In the genomic region with DNA sequence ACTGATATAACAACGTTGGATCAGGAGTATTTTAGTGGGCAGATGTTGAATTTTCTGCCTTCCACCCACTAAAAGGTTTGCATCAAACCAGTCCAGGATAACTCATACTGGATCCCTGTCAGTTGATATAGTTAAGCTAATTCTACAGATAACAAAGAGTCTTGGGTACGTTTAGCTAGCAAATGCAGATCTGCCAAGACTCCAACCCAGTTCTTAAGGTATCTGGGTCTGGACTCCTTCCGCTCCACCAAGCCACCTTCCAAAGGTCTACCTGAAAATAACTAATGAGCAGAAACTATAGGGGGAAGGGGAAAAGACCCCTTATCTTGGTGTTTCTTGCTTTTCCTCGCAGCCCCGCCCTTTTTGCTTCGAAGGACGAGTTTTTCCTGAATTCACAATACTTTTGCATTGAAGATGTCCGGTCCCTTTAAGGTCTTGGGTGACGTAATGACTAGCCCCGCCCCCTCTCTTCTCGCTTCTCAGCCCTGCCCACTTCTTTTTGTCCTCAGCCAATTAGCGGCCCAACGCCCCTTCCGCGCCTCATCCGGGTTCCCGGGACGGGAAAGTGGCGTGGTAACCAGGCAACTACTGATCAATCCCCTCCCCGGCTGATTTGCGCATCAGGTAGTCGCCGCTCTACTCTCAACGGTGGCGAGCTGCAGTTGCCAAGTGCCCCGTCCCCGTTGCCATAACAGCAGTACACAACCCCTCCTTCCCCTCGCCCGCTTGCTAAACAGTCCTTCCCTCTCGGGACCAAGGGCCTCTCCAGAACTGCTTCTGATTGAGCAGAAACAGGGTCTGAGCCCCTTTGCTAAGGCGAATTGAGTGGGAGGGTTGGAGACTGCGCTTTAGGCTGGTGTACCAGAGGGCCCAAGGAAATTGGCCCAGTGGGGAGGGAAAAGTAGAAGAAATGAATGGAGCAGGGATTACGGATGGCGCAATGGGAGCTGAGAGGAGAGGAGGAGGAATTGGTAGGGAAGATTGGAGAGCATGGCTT, we compare ENCODE assay signal across 8 cellular contexts. TPM values are rescaled to one million over a fixed set of nuclear protein-coding genes. Genes with fewer than 3 reads are reported as not detected.
DNase-seq lines count a peak whose midpoint lies in the region; ATAC-seq lines count a peak whose summit lies in the region.

A gene with protein sequence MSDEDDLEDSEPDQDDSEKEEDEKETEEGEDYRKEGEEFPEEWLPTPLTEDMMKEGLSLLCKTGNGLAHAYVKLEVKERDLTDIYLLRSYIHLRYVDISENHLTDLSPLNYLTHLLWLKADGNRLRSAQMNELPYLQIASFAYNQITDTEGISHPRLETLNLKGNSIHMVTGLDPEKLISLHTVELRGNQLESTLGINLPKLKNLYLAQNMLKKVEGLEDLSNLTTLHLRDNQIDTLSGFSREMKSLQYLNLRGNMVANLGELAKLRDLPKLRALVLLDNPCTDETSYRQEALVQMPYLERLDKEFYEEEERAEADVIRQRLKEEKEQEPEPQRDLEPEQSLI (plus strand): TSS at position 543 of the 997 bp plus-strand sequence. CDS start 812 bp downstream, outside the sequence.

- H3K36me3 Mint-ChIP-seq in memory B cell = peaks cover 1% of the 10 kb centered on the region

- DNase-seq in COLO668 (lab: John Stamatoyannopoulos, UW; ENCODE audit: unreplicated experiment) (peak; percentile 94), HT-29 (ENCODE audit: low spot score) (peak; percentile 97), memory B cell (ENCODE audit: low spot score in 2 of 2) (peak; percentile 89 to 96)
- DNase-seq in NK-92 treated with Interleukin-12 subunit alpha and Interleukin-12 subunit beta, amount 100 ng/mL, for 24 hours (lab: John Stamatoyannopoulos, UW) = peak; percentile 80
- peak; percentile 94 to 95 for DNase-seq in activated CD8-positive, alpha-beta memory T cell treated with anti-CD3 and anti-CD28 coated beads for 4 hours (ENCODE audit: low read depth in 2 of 2)
- peak; percentile 97 for DNase-seq in stimulated activated CD8-positive, alpha-beta memory T cell treated with anti-CD3 and anti-CD28 coated beads, Interleukin-12 subunit alpha, Interleukin-12 subunit beta, amount 100 ng/mL, for 1 hour (ENCODE audit: low read depth)

- H3K9ac ChIP-seq in endocrine pancreas (ENCODE audit: control insufficient read depth, insufficient read depth, low read length) = peak within 1 kb of the TSS; percentile 79

- no peaks in the 10 kb centered on the region for H3K27me3 Mint-ChIP-seq in memory B cell

- peaks cover 6% of the 10 kb centered on the region for H3K4me1 Mint-ChIP-seq in memory B cell

- H3K4me3 ChIP-seq in endocrine pancreas (ENCODE audit: control insufficient read depth, insufficient read depth, low read length) = peak within 1 kb of the TSS; percentile 51

- ATAC-seq in GM19468 (IDR thresholded peaks at IDR 0.05; ENCODE audit: extremely low read depth, unreplicated experiment) = peak; percentile 54
- ATAC-seq in memory B cell (ENCODE audit: low read depth) = peak; percentile 95

- no peaks in the 10 kb centered on the region for H3K4me1 ChIP-seq in endocrine pancreas (ENCODE audit: control insufficient read depth, insufficient read depth, low read length)

- no peaks in the 10 kb centered on the region for H3K9me3 ChIP-seq in endocrine pancreas (ENCODE audit: control insufficient read depth, low read length)

- no peak within 1 kb of the TSS for H3K27ac Mint-ChIP-seq in memory B cell

- H3K27me3 ChIP-seq in endocrine pancreas (ENCODE audit: control insufficient read depth, insufficient read depth, low read length) = no peaks in the 10 kb centered on the region

- no peak within 1 kb of the TSS for H3K4me3 Mint-ChIP-seq in memory B cell

- no peaks in the 10 kb centered on the region for H3K36me3 ChIP-seq in endocrine pancreas (ENCODE audit: control insufficient read depth, insufficient read depth, low read length)

- no peaks in the 10 kb centered on the region for H3K9me3 Mint-ChIP-seq in memory B cell

RNA-seq across cellular contexts. Expression of the gene that starts here (rescaled TPM):
- 0.61 and 4.6 TPM in 2 replicates for total RNA-seq in HT-29 (2014; rRNA removed; shearing (Covaris generic))

Comparison
In these comparisons a context has a peak if more than half of its experiments do, and no peak if none do; other contexts are left out.
1. Peak in every context shown above with its lines: DNase-seq, ATAC-seq and H3K4me3 ChIP-seq.